1 cellular context compared by ENCODE assay signal in genomic region chr19:2762783-2763496, GRCh38.
TF ChIP-seq lines count a peak whose summit lies in the region.

No MANE protein-coding gene starts in this region.

TF ChIP-seq in K562, 482 proteins besides CTCF, POLR2A, EP300 and RAD21:
- 0 out of 2 replicates have a peak, but pooled peaks have one; percentile 40 for TF ChIP-seq POLR2G (IDR thresholded peaks at IDR 0.05; ENCODE audit: low read depth, low read length)
- TF ChIP-seq, protein P1, sequence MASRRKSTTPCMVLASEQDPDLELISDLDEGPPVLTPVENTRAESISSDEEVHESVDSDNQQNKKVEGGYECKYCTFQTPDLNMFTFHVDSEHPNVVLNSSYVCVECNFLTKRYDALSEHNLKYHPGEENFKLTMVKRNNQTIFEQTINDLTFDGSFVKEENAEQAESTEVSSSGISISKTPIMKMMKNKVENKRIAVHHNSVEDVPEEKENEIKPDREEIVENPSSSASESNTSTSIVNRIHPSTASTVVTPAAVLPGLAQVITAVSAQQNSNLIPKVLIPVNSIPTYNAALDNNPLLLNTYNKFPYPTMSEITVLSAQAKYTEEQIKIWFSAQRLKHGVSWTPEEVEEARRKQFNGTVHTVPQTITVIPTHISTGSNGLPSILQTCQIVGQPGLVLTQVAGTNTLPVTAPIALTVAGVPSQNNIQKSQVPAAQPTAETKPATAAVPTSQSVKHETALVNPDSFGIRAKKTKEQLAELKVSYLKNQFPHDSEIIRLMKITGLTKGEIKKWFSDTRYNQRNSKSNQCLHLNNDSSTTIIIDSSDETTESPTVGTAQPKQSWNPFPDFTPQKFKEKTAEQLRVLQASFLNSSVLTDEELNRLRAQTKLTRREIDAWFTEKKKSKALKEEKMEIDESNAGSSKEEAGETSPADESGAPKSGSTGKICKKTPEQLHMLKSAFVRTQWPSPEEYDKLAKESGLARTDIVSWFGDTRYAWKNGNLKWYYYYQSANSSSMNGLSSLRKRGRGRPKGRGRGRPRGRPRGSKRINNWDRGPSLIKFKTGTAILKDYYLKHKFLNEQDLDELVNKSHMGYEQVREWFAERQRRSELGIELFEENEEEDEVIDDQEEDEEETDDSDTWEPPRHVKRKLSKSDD (conservative IDR thresholded peaks at IDR 0.05; ENCODE audit: low read length) = no peak
- TF ChIP-seq FOSL1 (tag; conservative IDR thresholded peaks at IDR 0.05) = no peak
- no peak for TF ChIP-seq PHTF2 (CRISPR knock-in tag; IDR thresholded peaks at IDR 0.05)
- TF ChIP-seq, protein P2, sequence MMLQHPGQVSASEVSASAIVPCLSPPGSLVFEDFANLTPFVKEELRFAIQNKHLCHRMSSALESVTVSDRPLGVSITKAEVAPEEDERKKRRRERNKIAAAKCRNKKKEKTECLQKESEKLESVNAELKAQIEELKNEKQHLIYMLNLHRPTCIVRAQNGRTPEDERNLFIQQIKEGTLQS (IDR thresholded peaks at IDR 0.05) = no peak
- TF ChIP-seq, protein P2 (CRISPR knock-in tag; conservative IDR thresholded peaks at IDR 0.05) = no peak
TF ChIP-seq in K562: peak in this region for 1.
